ENCODE assay signal across 22 cellular contexts in the genomic region with DNA sequence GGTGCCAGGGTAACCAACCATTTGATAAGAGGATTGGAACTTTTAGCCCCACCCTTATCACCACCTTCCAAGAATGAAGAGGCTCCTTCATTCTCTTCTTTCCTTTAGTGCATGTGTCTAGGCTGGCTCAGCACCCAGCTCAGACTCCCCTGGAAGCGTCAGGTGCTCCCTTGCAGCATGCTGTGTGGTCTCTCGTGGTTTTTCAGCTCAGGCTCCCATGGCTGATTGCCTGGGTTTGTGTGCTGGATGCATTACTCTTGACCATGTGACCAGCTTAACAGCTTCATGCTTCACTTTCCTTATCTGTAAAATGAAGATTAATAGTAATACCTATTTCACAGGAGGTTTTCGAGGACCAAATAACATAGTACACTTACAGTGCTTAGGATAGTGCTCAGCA.
DNase-seq lines count a peak whose midpoint lies in the region; FAIRE-seq and TF ChIP-seq lines count a peak whose summit lies in the region.
"Had no signal": no experiment of that assay in that cellular context is flagged by ENCODE, and none has a peak within 500 bp of the region (broad histone marks: within the 10 kb centered on the region; RNA-seq: fewer than 3 reads in every experiment).

No MANE protein-coding gene starts in this region.

- H3K9me3 Mint-ChIP-seq in neural progenitor cell, result no peaks in the 10 kb centered on the region

- no peak overlapping the region for H3K27ac Mint-ChIP-seq in neural progenitor cell

- H3K27me3 ChIP-seq in bronchial epithelial cell (ENCODE audit: control insufficient read depth, insufficient read depth, low read length) (no peaks in the 10 kb centered on the region), neural progenitor cell (no peaks in the 10 kb centered on the region)
- H3K27me3 ChIP-seq: BLaER1 treated with 17β-estradiol and CSF1 and Interleukin-3, amounts not matched to agents 10 nM and 100 nM; SJSA1 had no signal

- H3K4me3 ChIP-seq in bronchial epithelial cell (ENCODE audit: low read depth, low read length) (no peak overlapping the region), neural progenitor cell (no peak overlapping the region), lower leg skin (ENCODE audit: low read depth, poor library complexity, severe bottlenecking) (no peak overlapping the region)
- H3K4me3 ChIP-seq: BLaER1 treated with 17β-estradiol and CSF1 and Interleukin-3, amounts not matched to agents 10 nM and 100 nM; HAP-1; SJSA1 had no signal

- TF ChIP-seq POLR2A in lower leg skin (IDR thresholded peaks at IDR 0.05), result no peak

- TF ChIP-seq CTCF in bronchial epithelial cell (IDR thresholded peaks at IDR 0.05; ENCODE audit: insufficient read depth, low read length, severe bottlenecking) (no peak), neural progenitor cell (IDR thresholded peaks at IDR 0.05) (no peak), lower leg skin (IDR thresholded peaks at IDR 0.05) (no peak)

- no peaks in the 10 kb centered on the region for H3K36me3 Mint-ChIP-seq in neural progenitor cell

- H4K20me1 ChIP-seq in neural progenitor cell (ENCODE audit: low read depth), result no peaks in the 10 kb centered on the region
- H4K20me1 ChIP-seq: BLaER1 treated with 17β-estradiol and CSF1 and Interleukin-3, amounts not matched to agents 10 nM and 100 nM had no signal

- H3K4me1 Mint-ChIP-seq in neural progenitor cell, result peaks cover 20% of the 10 kb centered on the region

- peaks cover 3% of the 10 kb centered on the region for H3K27me3 Mint-ChIP-seq in neural progenitor cell (ENCODE audit: insufficient read depth, low read depth)

- peak overlapping the region; percentile 1 for H3K4me2 ChIP-seq in neural progenitor cell
- H3K4me2 ChIP-seq: BLaER1 treated with 17β-estradiol and CSF1 and Interleukin-3, amounts not matched to agents 10 nM and 100 nM had no signal

- H2AFZ ChIP-seq in neural progenitor cell (replicated peaks), result no peak overlapping the region

- H3K36me3 ChIP-seq in bronchial epithelial cell (ENCODE audit: control insufficient read depth, insufficient read depth, low read length) (no peaks in the 10 kb centered on the region), neural progenitor cell (no peaks in the 10 kb centered on the region)
- H3K36me3 ChIP-seq: BLaER1 treated with 17β-estradiol and CSF1 and Interleukin-3, amounts not matched to agents 10 nM and 100 nM; HAP-1; SJSA1 had no signal

- no peak overlapping the region for H3K4me3 Mint-ChIP-seq in neural progenitor cell

- no peak overlapping the region for H3K9ac ChIP-seq in neural progenitor cell
- H3K9ac ChIP-seq: BLaER1 treated with 17β-estradiol and CSF1 and Interleukin-3, amounts not matched to agents 10 nM and 100 nM had no signal

- H3K9me3 ChIP-seq in neural progenitor cell (ENCODE audit: low read depth), result no peaks in the 10 kb centered on the region
- H3K9me3 ChIP-seq: BLaER1 treated with 17β-estradiol and CSF1 and Interleukin-3, amounts not matched to agents 10 nM and 100 nM; HAP-1; SJSA1 had no signal

- no peak overlapping the region for H3K27ac ChIP-seq in neural progenitor cell
- H3K27ac ChIP-seq: BLaER1 treated with 17β-estradiol and CSF1 and Interleukin-3, amounts not matched to agents 10 nM and 100 nM; SJSA1 had no signal

- H3K4me1 ChIP-seq in neural progenitor cell, result peaks cover 7% of the 10 kb centered on the region
- H3K4me1 ChIP-seq: BLaER1 treated with 17β-estradiol and CSF1 and Interleukin-3, amounts not matched to agents 10 nM and 100 nM; HAP-1; SJSA1 had no signal

- no peaks in the 10 kb centered on the region for H3K79me2 ChIP-seq in neural progenitor cell (ENCODE audit: low read depth)

- FAIRE-seq in bronchial epithelial cell (lab: Jason Lieb, UNC), result peak; percentile 28
- FAIRE-seq: A204.1, GM19239, HTR-8/SVneo had no signal

- DNase-seq in NCI-H2107 treated with DMSO at 0.1 percent for 48 hours (lab: John Stamatoyannopoulos, UW; ENCODE audit: unreplicated experiment) (peak; percentile 32), NCI-H2107 (lab: John Stamatoyannopoulos, UW) (no peak), HT1080 (ENCODE audit: low read depth) (peak; percentile 26), bronchial epithelial cell (ENCODE audit: low read depth) (no peak), neural progenitor cell (ENCODE audit: low spot score) (no peak), lower leg skin (ENCODE audit: low spot score in 2 of 2) (no peak), NCI-H1105 treated with DMSO at 0.1 percent for 48 hours (lab: John Stamatoyannopoulos, UW) (no peak), 8988T (no peak)
- DNase-seq: DMS 273 treated with DMSO at 0.1 percent for 48 hours, EL, NCI-H1417, NCI-H187 treated with DMSO at 0.1 percent for 48 hours, NCI-H2171, NCI-H446 treated with DMSO at 0.1 percent for 48 hours, NCI-H748 treated with DMSO at 0.1 percent for 48 hours, PC-3 had no signal

- H3F3A ChIP-seq in neural progenitor cell (ENCODE audit: low read depth), result no peaks in the 10 kb centered on the region

- 82 to 93% methylated on average over 3 of the region's 3 CpGs for WGBS in lower leg skin, 2 donors

- intact Hi-C loops in lower leg skin (cut with DNase I; ENCODE audit: low total_unique reads), result no loop called here

Comparison
In these comparisons a context has a peak if more than half of its experiments do, and no peak if none do; other contexts are left out.
1. DNase-seq: peak in NCI-H2107 treated with DMSO at 0.1 percent for 48 hours (single experiment) and HT1080 (single experiment); none in NCI-H2107 (single experiment), bronchial epithelial cell (single experiment), neural progenitor cell (single experiment), lower leg skin (0 of 2), NCI-H1105 treated with DMSO at 0.1 percent for 48 hours (single experiment) and 8988T (single experiment).